8 cellular contexts compared by ENCODE assay signal in genomic region chr14:54902521-54903420, GRCh38. TPM values are rescaled to one million over a fixed set of nuclear protein-coding genes. Genes with fewer than 3 reads are reported as not detected.
DNase-seq lines count a peak whose midpoint lies in the region; ATAC-seq and TF ChIP-seq lines count a peak whose summit lies in the region.

TSS of gene GCH1 (minus strand) at chr14:54902826. CDS start at chr14:54902663, 163 bp downstream.

- ATAC-seq in GM18511 (IDR thresholded peaks at IDR 0.05; ENCODE audit: unreplicated experiment) (peak; percentile 87), HG03025 (IDR thresholded peaks at IDR 0.05; ENCODE audit: low FRiP score, unreplicated experiment) (peak; percentile 81), left colon (peak; percentile 90)

- DNase-seq in 8988T (peak; percentile 53), NCI-H2029 treated with DMSO at 0.1 percent for 48 hours (lab: John Stamatoyannopoulos, UW) (peak; percentile 65), cardiac fibroblast (ENCODE audit: low read depth in 2 of 2) (peak; percentile 43 to 62), left colon (peak; percentile 86 to 88)
- DNase-seq in stimulated activated CD4-positive, alpha-beta T cell treated with anti-CD3 and anti-CD28 coated beads, Interleukin-2, amount 100 ng/mL, for 4 hours (ENCODE audit: low read depth): peak; percentile 61

- H3K4me3 ChIP-seq in WI38 (ENCODE audit: low read depth, low read length) (peak within 1 kb of the TSS; percentile 69), cardiac fibroblast (replicated peaks in 1 of 2; ENCODE audit: low read depth in 2 of 2, low read length in 2 of 2) (peak within 1 kb of the TSS; percentile 79 to 83)

- TF ChIP-seq CTCF in WI38 (IDR thresholded peaks at IDR 0.05; ENCODE audit: low read depth, low read length): peak; percentile 18
- peak; percentile 35 for TF ChIP-seq CTCF in cardiac fibroblast (IDR thresholded peaks at IDR 0.05; ENCODE audit: low read depth, low read length)

- intact Hi-C loops in left colon (cut with DNase I, micrococcal nuclease): no loop called here

RNA-seq across cellular contexts. Expression of gene GCH1, which starts in this region (rescaled TPM):
- 10 to 100 TPM; 26.6 to 34.3 TPM for total RNA-seq in left colon

Comparison
In these comparisons a context has a peak if more than half of its experiments do, and no peak if none do; other contexts are left out.
1. Peak in every context shown above with its lines: DNase-seq, ATAC-seq and H3K4me3 ChIP-seq.